In the genomic region with DNA sequence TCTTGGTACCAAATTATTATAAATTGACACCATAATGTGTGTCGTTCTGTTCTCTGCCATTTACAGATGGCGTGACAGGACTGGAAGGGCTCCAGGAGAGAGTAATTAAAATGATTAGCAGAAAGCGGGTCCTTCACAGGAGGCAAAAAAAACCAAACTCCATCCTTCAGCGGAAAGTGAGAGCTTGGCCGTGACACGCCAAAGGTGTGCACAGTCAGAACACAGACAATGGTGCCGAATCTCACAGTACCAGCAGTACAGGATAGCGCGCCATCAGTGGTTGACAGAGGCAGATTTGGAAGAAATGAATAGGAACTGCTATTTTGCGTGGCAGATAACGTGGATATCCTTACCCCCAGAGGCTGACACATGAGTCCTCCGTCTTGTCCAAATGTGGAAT, we compare ENCODE assay signal across 17 cellular contexts.
DNase-seq lines count a peak whose midpoint lies in the region; ATAC-seq and FAIRE-seq lines count a peak whose summit lies in the region.
"Had no signal": no experiment of that assay in that cellular context is flagged by ENCODE, and none has a peak within 500 bp of the region (broad histone marks: within the 10 kb centered on the region; RNA-seq: fewer than 3 reads in every experiment).

No MANE protein-coding gene starts in this region.

- no peak for ATAC-seq in stimulated activated naive CD8-positive, alpha-beta T cell treated with anti-CD3 and anti-CD28 coated beads, Interleukin-15, Interleukin-2, amounts not matched to agents 100 U/mL and 50 U/mL, for 24 hours

- H3K27ac ChIP-seq in caudate nucleus (ENCODE audit: low read depth, low read length): peak overlapping the region; percentile 2

- no peak for FAIRE-seq in RCC 7860 (lab: Jason Lieb, UNC)
- FAIRE-seq: GM12892, H1 had no signal

- peak; percentile 37 for DNase-seq in NCI-H748 (lab: John Stamatoyannopoulos, UW; ENCODE audit: unreplicated experiment)
- no peak for DNase-seq in NCI-H748 treated with DMSO at 0.1 percent for 48 hours (lab: John Stamatoyannopoulos, UW)
- DNase-seq in NCI-H1694 treated with DMSO at 0.1 percent for 48 hours (lab: John Stamatoyannopoulos, UW): peak; percentile 63
- peak in 15 of 61 donors; percentile 8 to 41 (median 15) for DNase-seq in caudate nucleus (lab: John Stamatoyannopoulos, UW)
- no peak for DNase-seq in hippocampal formation (lab: John Stamatoyannopoulos, UW)
- no peak for DNase-seq in RCC 7860 (ENCODE audit: low spot score)
- no peak for DNase-seq in stimulated activated naive CD8-positive, alpha-beta T cell treated with anti-CD3 and anti-CD28 coated beads, Interleukin-15, Interleukin-2, amounts not matched to agents 100 U/mL and 50 U/mL, for 24 hours
- DNase-seq: Calu3; CD4-positive, CD25-positive, alpha-beta regulatory T cell; MG63; NCI-H1092; NCI-H2029 treated with DMSO at 0.1 percent for 48 hours; NCI-H226; NCI-H526 treated with DMSO at 0.1 percent for 48 hours; T-helper 9 cell had no signal

Comparison
In these comparisons a context has a peak if more than half of its experiments do, and no peak if none do; other contexts are left out.
1. DNase-seq: peak in NCI-H748 (single experiment) and NCI-H1694 treated with DMSO at 0.1 percent for 48 hours (single experiment); none in NCI-H748 treated with DMSO at 0.1 percent for 48 hours (single experiment), hippocampal formation (0 of 2), RCC 7860 (single experiment) and stimulated activated naive CD8-positive, alpha-beta T cell treated with anti-CD3 and anti-CD28 coated beads, Interleukin-15, Interleukin-2, amounts not matched to agents 100 U/mL and 50 U/mL, for 24 hours (single experiment).